In the genomic region with DNA sequence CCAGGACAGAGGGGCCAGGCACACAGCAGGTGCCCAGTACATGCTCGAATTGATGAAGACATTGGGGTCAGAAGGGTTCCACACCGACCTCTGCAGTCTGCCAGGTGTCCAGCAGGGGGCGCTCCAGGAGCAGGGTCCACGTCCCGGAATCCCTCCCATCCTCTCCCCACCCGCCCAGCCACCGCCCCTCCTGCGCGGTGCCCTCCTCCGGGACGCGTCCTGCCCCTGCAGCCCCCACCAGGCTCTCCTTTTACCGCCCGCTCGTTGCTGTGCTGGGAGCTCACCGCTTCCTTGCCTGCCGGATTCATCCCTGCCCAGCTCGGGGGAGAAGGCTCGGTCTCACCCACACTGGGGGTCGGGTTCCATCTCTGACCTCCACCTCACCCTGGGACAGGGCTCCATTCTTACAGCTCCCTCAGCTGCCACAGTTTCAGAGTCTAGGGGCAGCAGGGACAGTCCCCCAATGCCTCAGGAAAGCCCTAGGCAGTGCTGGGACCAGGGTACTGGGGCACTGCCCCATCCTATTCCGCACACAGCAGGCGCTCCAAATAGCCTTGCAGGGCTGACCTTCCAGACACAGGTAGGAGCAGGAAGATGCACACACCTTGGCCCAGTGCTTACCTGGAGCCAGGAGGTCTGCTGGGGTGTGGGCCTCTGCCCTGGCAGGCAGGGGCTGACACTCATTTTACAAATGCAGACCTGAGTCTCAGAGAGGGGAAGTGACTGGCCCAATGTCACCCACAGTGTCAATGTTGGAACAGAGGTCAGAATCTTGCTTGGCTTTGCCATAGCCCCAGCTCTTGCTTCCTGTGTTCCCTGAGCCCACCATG, we compare ENCODE assay signal across 8 cellular contexts. TPM values are rescaled to one million over a fixed set of nuclear protein-coding genes. Genes with fewer than 3 reads are reported as not detected.
DNase-seq lines count a peak whose midpoint lies in the region; ATAC-seq, FAIRE-seq and TF ChIP-seq lines count a peak whose summit lies in the region.

No MANE protein-coding gene starts in this region.

- H3K79me2 ChIP-seq in DND-41 (ENCODE audit: insufficient read depth, low read length) (no peaks in the 10 kb centered on the region), parathyroid adenoma (no peaks in the 10 kb centered on the region)

- FAIRE-seq in urothelium cell line (lab: Jason Lieb, UNC): no peak

- DNase-seq in DND-41 (peak; percentile 76), RPMI7951 (ENCODE audit: low read depth) (peak; percentile 32), globus pallidus (ENCODE audit: low spot score) (peak; percentile 5), urothelium cell line (ENCODE audit: low spot score) (peak; percentile 87)
- DNase-seq in activated effector memory CD4-positive, alpha-beta T cell treated with Interleukin-2 at 50 U/mL for 16 hours: peak; percentile 43

- H3K27ac ChIP-seq in DND-41 (ENCODE audit: low read length) (no peak overlapping the region), parathyroid adenoma (no peak overlapping the region)

- H3K4me1 ChIP-seq in DND-41 (ENCODE audit: insufficient read depth, low read length): 0 out of 2 replicates have a peak, but pooled peaks cover 4% of the 10 kb centered on the region
- H3K4me1 ChIP-seq in parathyroid adenoma: peaks cover 2% of the 10 kb centered on the region

- peaks cover 7% of the 10 kb centered on the region; the same call in 1 of the 2 replicates for H4K20me1 ChIP-seq in DND-41 (ENCODE audit: insufficient read depth, low read length)

- peak overlapping the region; percentile 36 for H3K4me2 ChIP-seq in DND-41 (ENCODE audit: insufficient read depth, low read length)
- no peak overlapping the region for H3K4me2 ChIP-seq in parathyroid adenoma (ENCODE audit: low read length)

- ATAC-seq in DND-41 (ENCODE audit: insufficient read depth, low read depth): peak; percentile 94
- peak; percentile 48 for ATAC-seq in HG03139 (IDR thresholded peaks at IDR 0.05; ENCODE audit: unreplicated experiment)
- ATAC-seq in GM18868 (IDR thresholded peaks at IDR 0.05; ENCODE audit: unreplicated experiment): no peak

- H3K36me3 ChIP-seq in DND-41 (ENCODE audit: insufficient read depth, low read length): no peaks in the 10 kb centered on the region
- no peaks in the 10 kb centered on the region for H3K36me3 ChIP-seq in parathyroid adenoma (ENCODE audit: control insufficient read depth, insufficient read depth, low read length)

- no peaks in the 10 kb centered on the region for H3K27me3 ChIP-seq in DND-41 (ENCODE audit: insufficient read depth, low read length, poor library complexity)
- no peaks in the 10 kb centered on the region for H3K27me3 ChIP-seq in parathyroid adenoma (ENCODE audit: control insufficient read depth, insufficient read depth, low read length)

- H2AFZ ChIP-seq in DND-41 (ENCODE audit: low read depth, low read length): no peak overlapping the region
- peak overlapping the region; percentile 50 for H2AFZ ChIP-seq in parathyroid adenoma

- no peak overlapping the region for H3K9ac ChIP-seq in DND-41 (ENCODE audit: low read depth, low read length)
- no peak overlapping the region for H3K9ac ChIP-seq in parathyroid adenoma

- peak; percentile 86 for TF ChIP-seq CTCF in DND-41 (IDR thresholded peaks at IDR 0.05; ENCODE audit: borderline replicate concordance, extremely low read depth, low read length, poor library complexity, severe bottlenecking)
- peak; percentile 83 for TF ChIP-seq CTCF in parathyroid adenoma (IDR thresholded peaks at IDR 0.05)

- H3K4me3 ChIP-seq in DND-41 (ENCODE audit: low read depth in 1 of 2, low read length in 2 of 2) (no peak overlapping the region), parathyroid adenoma (ENCODE audit: low read depth, low read length) (no peak overlapping the region)

- no peaks in the 10 kb centered on the region for H3K9me3 ChIP-seq in DND-41 (ENCODE audit: insufficient read depth, low read length, severe bottlenecking)
- H3K9me3 ChIP-seq in parathyroid adenoma (ENCODE audit: control insufficient read depth, low read length): no peaks in the 10 kb centered on the region

RNA-seq across cellular contexts. Expression of a gene that starts 31.0 kb away (rescaled TPM):
- under 0.01 TPM in 1 of 2 replicates, not detected in the other for total RNA-seq in RPMI7951 (2014; rRNA removed; shearing (Covaris generic))

Comparison
In these comparisons a context has a peak if more than half of its experiments do, and no peak if none do; other contexts are left out.
1. DNase-seq: peak in every context shown above with its lines; median percentile 87 in urothelium cell line; 76 in DND-41; 43 in activated effector memory CD4-positive, alpha-beta T cell treated with Interleukin-2 at 50 U/mL for 16 hours; 32 in RPMI7951; 5 in globus pallidus.